Comparison of ENCODE assay signal across 20 cellular contexts in the genomic region with DNA sequence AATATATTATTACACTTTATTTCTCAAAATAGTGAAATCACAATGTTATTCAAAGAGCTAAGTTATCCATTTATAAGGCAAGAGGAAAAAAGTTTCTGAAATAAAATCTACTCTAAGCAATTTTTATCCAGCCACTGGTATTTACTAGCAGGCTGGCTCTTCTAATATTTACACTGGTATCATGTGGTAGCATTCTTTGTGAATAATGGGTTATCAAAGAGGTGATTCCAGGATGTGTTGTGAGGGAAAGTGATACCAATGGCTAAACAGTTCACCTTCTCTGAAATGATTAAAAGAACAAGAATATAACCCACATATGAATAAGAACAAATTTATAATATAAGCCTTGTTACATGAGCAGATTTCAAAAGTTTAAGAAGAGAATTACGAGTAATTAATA. TPM values are rescaled to one million over a fixed set of nuclear protein-coding genes. Genes with fewer than 3 reads are reported as not detected.
DNase-seq lines count a peak whose midpoint lies in the region; ATAC-seq, FAIRE-seq and TF ChIP-seq lines count a peak whose summit lies in the region.
"Had no signal": no experiment of that assay in that cellular context is flagged by ENCODE, and none has a peak within 500 bp of the region (broad histone marks: within the 10 kb centered on the region; RNA-seq: fewer than 3 reads in every experiment).

No MANE protein-coding gene starts in this region.

- H3K36me3 ChIP-seq in left lung: peaks cover 0 to 93% of the 10 kb centered on the region in 2 donors

- TF ChIP-seq CTCF in natural killer cell (IDR thresholded peaks at IDR 0.05) (no peak), left lung (IDR thresholded peaks at IDR 0.05) (no peak)

- H3K4me3 ChIP-seq in left lung: no peak overlapping the region
- H3K4me3 ChIP-seq: A549, BLaER1, GM12878 had no signal

- H3K9me3 Mint-ChIP-seq in natural killer cell: no peaks in the 10 kb centered on the region
- H3K9me3 Mint-ChIP-seq in natural killer cell treated with Interleukin-12 subunit alpha and Interleukin-12 subunit beta and Interleukin-15 and Interleukin-18, amount 100 ng/mL, for 72 hours: no peaks in the 10 kb centered on the region
- H3K9me3 Mint-ChIP-seq in stimulated activated effector memory CD8-positive, alpha-beta T cell treated with anti-CD3 and anti-CD28 coated beads, Interleukin-12 subunit alpha, Interleukin-12 subunit beta, amount 100 ng/mL, for 72 hours: no peaks in the 10 kb centered on the region
- H3K9me3 Mint-ChIP-seq: CD14-positive monocyte; CD4-positive, alpha-beta memory T cell; H9 had no signal

- H3K27me3 Mint-ChIP-seq in natural killer cell (ENCODE audit: low read depth in 2 of 2): no peaks in the 10 kb centered on the region
- no peaks in the 10 kb centered on the region for H3K27me3 Mint-ChIP-seq in natural killer cell treated with Interleukin-12 subunit alpha and Interleukin-12 subunit beta and Interleukin-15 and Interleukin-18, amount 100 ng/mL, for 72 hours
- H3K27me3 Mint-ChIP-seq: CD4-positive, alpha-beta memory T cell had no signal

- H3K36me3 Mint-ChIP-seq in natural killer cell: peaks cover 35% of the 10 kb centered on the region
- H3K36me3 Mint-ChIP-seq in natural killer cell treated with Interleukin-12 subunit alpha and Interleukin-12 subunit beta and Interleukin-15 and Interleukin-18, amount 100 ng/mL, for 72 hours: peaks cover 25% of the 10 kb centered on the region
- peaks cover 100% of the 10 kb centered on the region for H3K36me3 Mint-ChIP-seq in stimulated activated effector memory CD8-positive, alpha-beta T cell treated with anti-CD3 and anti-CD28 coated beads, Interleukin-12 subunit alpha, Interleukin-12 subunit beta, amount 100 ng/mL, for 72 hours

- H3K9me3 ChIP-seq in left lung: no peaks in the 10 kb centered on the region
- H3K9me3 ChIP-seq: A549, BLaER1 had no signal

- DNase-seq in DMS53 (lab: John Stamatoyannopoulos, UW) (peak; percentile 10), DMS53 treated with DMSO at 0.1 percent for 48 hours (lab: John Stamatoyannopoulos, UW; ENCODE audit: unreplicated experiment) (no peak), natural killer cell (no peak), left lung (no peak), urothelium cell line (ENCODE audit: low spot score) (no peak), NCI-H446 treated with DMSO at 0.1 percent for 48 hours (lab: John Stamatoyannopoulos, UW) (no peak)
- DNase-seq in natural killer cell treated with Interleukin-12 subunit alpha and Interleukin-12 subunit beta and Interleukin-15 and Interleukin-18, amount 100 ng/mL, for 72 hours (ENCODE audit: low spot score): no peak
- DNase-seq in stimulated activated effector memory CD8-positive, alpha-beta T cell treated with anti-CD3 and anti-CD28 coated beads, Interleukin-12 subunit alpha, Interleukin-12 subunit beta, amount 100 ng/mL, for 72 hours (ENCODE audit: low spot score in 2 of 2): no peak
- DNase-seq: AML-193; CD4-positive, alpha-beta memory T cell; DMS153; DND-41; EL; H9 had no signal

- no peak overlapping the region for H3K27ac ChIP-seq in left lung
- H3K27ac ChIP-seq: 22Rv1, A549, BLaER1 had no signal

- H3K4me1 Mint-ChIP-seq in natural killer cell: peaks cover 1 to 2% of the 10 kb centered on the region in 2 donors
- peaks cover 0 to 7% of the 10 kb centered on the region in 2 donors for H3K4me1 Mint-ChIP-seq in natural killer cell treated with Interleukin-12 subunit alpha and Interleukin-12 subunit beta and Interleukin-15 and Interleukin-18, amount 100 ng/mL, for 72 hours (ENCODE audit: low read depth in 2 of 2)
- peaks cover 6% of the 10 kb centered on the region for H3K4me1 Mint-ChIP-seq in stimulated activated effector memory CD8-positive, alpha-beta T cell treated with anti-CD3 and anti-CD28 coated beads, Interleukin-12 subunit alpha, Interleukin-12 subunit beta, amount 100 ng/mL, for 72 hours
- H3K4me1 Mint-ChIP-seq: H9 had no signal

- no peaks in the 10 kb centered on the region for H3K27me3 ChIP-seq in left lung
- H3K27me3 ChIP-seq: BLaER1 had no signal

- FAIRE-seq in urothelium cell line (lab: Jason Lieb, UNC): no peak
- FAIRE-seq: A549, GM12878, H1 had no signal

- peak overlapping the region; percentile 1 to 27 for H3K27ac Mint-ChIP-seq in natural killer cell
- H3K27ac Mint-ChIP-seq in natural killer cell treated with Interleukin-12 subunit alpha and Interleukin-12 subunit beta and Interleukin-15 and Interleukin-18, amount 100 ng/mL, for 72 hours: no peak overlapping the region
- peak overlapping the region; percentile 13 for H3K27ac Mint-ChIP-seq in stimulated activated effector memory CD8-positive, alpha-beta T cell treated with anti-CD3 and anti-CD28 coated beads, Interleukin-12 subunit alpha, Interleukin-12 subunit beta, amount 100 ng/mL, for 72 hours
- H3K27ac Mint-ChIP-seq: CD14-positive monocyte, H9 had no signal

- no peak for ATAC-seq in natural killer cell
- no peak for ATAC-seq in natural killer cell treated with Interleukin-12 subunit alpha and Interleukin-12 subunit beta and Interleukin-15 and Interleukin-18, amount 100 ng/mL, for 72 hours
- peak; percentile 46 for ATAC-seq in left lung
- ATAC-seq in stimulated activated effector memory CD8-positive, alpha-beta T cell treated with anti-CD3 and anti-CD28 coated beads, Interleukin-12 subunit alpha, Interleukin-12 subunit beta, amount 100 ng/mL, for 72 hours: no peak
- ATAC-seq: A549, GM12878 had no signal

- peak overlapping the region; percentile 17 for H3K4me3 Mint-ChIP-seq in natural killer cell
- no peak overlapping the region for H3K4me3 Mint-ChIP-seq in natural killer cell treated with Interleukin-12 subunit alpha and Interleukin-12 subunit beta and Interleukin-15 and Interleukin-18, amount 100 ng/mL, for 72 hours
- H3K4me3 Mint-ChIP-seq in stimulated activated effector memory CD8-positive, alpha-beta T cell treated with anti-CD3 and anti-CD28 coated beads, Interleukin-12 subunit alpha, Interleukin-12 subunit beta, amount 100 ng/mL, for 72 hours: no peak overlapping the region
- H3K4me3 Mint-ChIP-seq: CD14-positive monocyte; CD4-positive, alpha-beta memory T cell; H9 had no signal

- H3K4me1 ChIP-seq in left lung: no peaks in the 10 kb centered on the region
- H3K4me1 ChIP-seq: A549, BLaER1 had no signal

- intact Hi-C loops in natural killer cell (cut with micrococcal nuclease): no loop called here
- intact Hi-C loops in left lung (cut with DNase I): no loop called here

RNA-seq across cellular contexts. Expression of a gene that starts 44.1 kb away (rescaled TPM):
- 100 to 1,000 TPM in 2 of 3 donors, 10 to 100 TPM in 1; 97.3 to 111 (median 102) TPM for total RNA-seq in natural killer cell
- 10 to 100 TPM; 83.0 to 93.4 TPM for total RNA-seq in natural killer cell treated with Interleukin-12 subunit alpha and Interleukin-12 subunit beta and Interleukin-15 and Interleukin-18, amount 100 ng/mL, for 72 hours
- 10 to 100 TPM; 52.6 to 68.1 TPM for total RNA-seq in left lung

Comparison
In these comparisons a context has a peak if more than half of its experiments do, and no peak if none do; other contexts are left out.
1. H3K27ac Mint-ChIP-seq: peak in natural killer cell (2 of 2) and stimulated activated effector memory CD8-positive, alpha-beta T cell treated with anti-CD3 and anti-CD28 coated beads, Interleukin-12 subunit alpha, Interleukin-12 subunit beta, amount 100 ng/mL, for 72 hours (single experiment); none in natural killer cell treated with Interleukin-12 subunit alpha and Interleukin-12 subunit beta and Interleukin-15 and Interleukin-18, amount 100 ng/mL, for 72 hours (0 of 2).